ENCODE assay signal across 8 cellular contexts in the genomic region with DNA sequence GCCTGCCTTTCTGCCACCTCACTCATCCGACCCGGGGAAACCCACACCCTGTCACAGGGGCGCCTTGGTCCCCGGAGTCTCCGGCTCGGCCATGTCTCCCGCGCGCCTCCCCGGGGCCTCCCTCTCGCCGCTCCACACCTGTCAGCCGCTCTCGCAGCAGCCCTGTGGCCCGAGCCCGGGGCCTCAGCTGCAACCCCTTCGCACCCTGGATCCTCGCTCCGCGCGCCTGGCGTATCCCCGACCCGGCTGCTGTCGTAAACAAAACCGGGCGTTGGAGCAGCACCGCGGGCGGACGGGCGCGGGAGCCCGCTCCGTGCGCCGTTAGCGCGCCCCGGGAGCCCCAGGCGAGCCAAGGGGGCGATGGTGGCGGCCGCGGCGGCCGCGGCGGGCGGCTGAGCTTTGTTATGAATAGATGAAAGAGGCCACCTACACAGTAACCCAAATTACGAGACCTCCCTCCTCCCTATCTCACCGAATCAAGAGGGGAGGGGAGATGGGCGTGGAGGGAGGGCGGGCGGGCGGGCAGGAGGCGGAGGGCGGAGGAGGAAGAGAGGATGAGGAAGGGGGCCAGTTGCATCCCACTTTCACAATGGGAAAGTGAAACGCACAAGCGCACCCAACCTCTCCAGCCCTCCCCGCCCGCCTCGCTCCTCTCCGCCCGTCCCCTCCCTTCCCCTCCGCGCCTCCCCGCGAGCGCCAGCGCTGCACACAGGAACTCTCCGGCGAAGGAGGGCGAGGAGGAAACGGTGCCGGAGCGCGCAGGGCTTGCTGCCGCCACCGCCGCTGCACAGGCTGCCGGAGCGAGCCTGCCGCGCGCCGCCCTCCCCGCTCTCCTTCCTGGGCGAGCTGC. TPM values are rescaled to one million over a fixed set of nuclear protein-coding genes. Genes with fewer than 3 reads are reported as not detected.
DNase-seq lines count a peak whose midpoint lies in the region; TF ChIP-seq lines count a peak whose summit lies in the region.

Gene PLXNC1, plus strand, starts transcription at position 587 of the 850 bp plus-strand sequence. CDS start 395 bp downstream, outside the sequence.

- DNase-seq in COR-L47 (lab: John Stamatoyannopoulos, UW) (peak; percentile 62), GM20000 (ENCODE audit: low spot score) (peak; percentile 90), astrocyte of the hippocampus (ENCODE audit: low read depth, low spot score) (peak; percentile 73), iPS DF 6.9 (ENCODE audit: low read depth, low spot score) (no peak), sigmoid colon (no peak), H4 (ENCODE audit: low spot score) (no peak)
- DNase-seq in T-helper 2 cell treated with Interferon-gamma antibody and Interleukin-4, amounts not matched to agents 5 μg/mL and 100 μg/mL, for 36 hours (ENCODE audit: low spot score), result peak; percentile 73

- no peak for TF ChIP-seq CTCF in GM20000 (IDR thresholded peaks at IDR 0.05; ENCODE audit: extremely low read depth, missing control alignments)
- TF ChIP-seq CTCF in sigmoid colon (IDR thresholded peaks at IDR 0.05), result no peak

- intact Hi-C loops in sigmoid colon (cut with DNase I), result loop anchor here (5.0 kb wide), 2 partner anchors 114 to 284 kb away; no protein-coding TSS in a partner anchor

- under 1% methylated on average over 72 of the region's 89 CpGs for WGBS in HUES64
- WGBS in iPS DF 6.9 (ENCODE audit: insufficient coverage, insufficient read length), result no CpG with 5 or more reads among the region's 89 CpGs
- WGBS in sigmoid colon, 2 donors, result 1% methylated on average over 84 to 88 of the region's 89 CpGs

- peak within 1 kb of the TSS; percentile 66 for H3K4me3 ChIP-seq in HUES64 (ENCODE audit: low read length)
- peak within 1 kb of the TSS; percentile 49; the same call in 1 of the 2 replicates for H3K4me3 ChIP-seq in iPS DF 6.9 (ENCODE audit: low read length)
- peak within 1 kb of the TSS; percentile 39 to 70 (median 62) for H3K4me3 ChIP-seq in sigmoid colon

- H3K27me3 Mint-ChIP-seq in T-helper 2 cell treated with Interferon-gamma antibody and Interleukin-4, amounts not matched to agents 5 μg/mL and 100 μg/mL, for 36 hours (ENCODE audit: low read depth), result peaks cover 43% of the 10 kb centered on the region

- no peak for TF ChIP-seq POLR2A in sigmoid colon (IDR thresholded peaks at IDR 0.05)

- H3K9ac ChIP-seq in HUES64 (ENCODE audit: low read depth, low read length), result peak within 1 kb of the TSS; percentile 36; the same call in 1 of the 2 replicates

- H3K4me3 Mint-ChIP-seq in T-helper 2 cell treated with Interferon-gamma antibody and Interleukin-4, amounts not matched to agents 5 μg/mL and 100 μg/mL, for 36 hours, result peak within 1 kb of the TSS; percentile 96

- H3K4me1 ChIP-seq in HUES64 (ENCODE audit: insufficient read depth, low read length) (peaks cover 20% of the 10 kb centered on the region), iPS DF 6.9 (ENCODE audit: control insufficient read depth, insufficient read depth, low read length) (no peaks in the 10 kb centered on the region; the same call in none of the 2 replicates), sigmoid colon (peaks cover 0 to 27% (median 25%) of the 10 kb centered on the region in 4 donors)

- H3K9me3 Mint-ChIP-seq in T-helper 2 cell treated with Interferon-gamma antibody and Interleukin-4, amounts not matched to agents 5 μg/mL and 100 μg/mL, for 36 hours, result no peaks in the 10 kb centered on the region

- no peak within 1 kb of the TSS for H3K27ac ChIP-seq in HUES64 (ENCODE audit: low read depth, low read length)
- H3K27ac ChIP-seq in iPS DF 6.9 (ENCODE audit: low read length), result no peak within 1 kb of the TSS
- H3K27ac ChIP-seq in sigmoid colon, result peak within 1 kb of the TSS in 2 of 4 donors; percentile 38 to 45

- no peaks in the 10 kb centered on the region for H3K36me3 ChIP-seq in HUES64 (ENCODE audit: insufficient read depth, low read length)
- H3K36me3 ChIP-seq in iPS DF 6.9 (ENCODE audit: control insufficient read depth, insufficient read depth, low read length), result no peaks in the 10 kb centered on the region
- no peaks in the 10 kb centered on the region for H3K36me3 ChIP-seq in sigmoid colon

- H3K4me1 Mint-ChIP-seq in T-helper 2 cell treated with Interferon-gamma antibody and Interleukin-4, amounts not matched to agents 5 μg/mL and 100 μg/mL, for 36 hours (ENCODE audit: low read depth), result peaks cover 31% of the 10 kb centered on the region

- TF ChIP-seq EP300 in sigmoid colon (IDR thresholded peaks at IDR 0.05), result no peak

- peaks cover 100% of the 10 kb centered on the region for H3K27me3 ChIP-seq in HUES64 (ENCODE audit: insufficient read depth, low read length)
- H3K27me3 ChIP-seq in iPS DF 6.9 (ENCODE audit: control insufficient read depth, insufficient read depth, low read length), result peaks cover 48% of the 10 kb centered on the region
- H3K27me3 ChIP-seq in sigmoid colon, result peaks cover 0 to 23% (median 15%) of the 10 kb centered on the region in 3 donors

- H3K36me3 Mint-ChIP-seq in T-helper 2 cell treated with Interferon-gamma antibody and Interleukin-4, amounts not matched to agents 5 μg/mL and 100 μg/mL, for 36 hours (ENCODE audit: low read depth), result peaks cover 14% of the 10 kb centered on the region

- peak within 1 kb of the TSS; percentile 26 for H3K27ac Mint-ChIP-seq in T-helper 2 cell treated with Interferon-gamma antibody and Interleukin-4, amounts not matched to agents 5 μg/mL and 100 μg/mL, for 36 hours

- H3K9me3 ChIP-seq in HUES64 (ENCODE audit: insufficient read depth, low read depth, low read length), result no peaks in the 10 kb centered on the region
- H3K9me3 ChIP-seq in iPS DF 6.9 (ENCODE audit: control insufficient read depth, insufficient read depth, low read length), result no peaks in the 10 kb centered on the region
- H3K9me3 ChIP-seq in sigmoid colon, result no peaks in the 10 kb centered on the region

RNA-seq across cellular contexts. Expression of gene PLXNC1, which starts in this region (rescaled TPM):
- 1.4 TPM for polyA plus RNA-seq in HUES64 (2013, experiment 1 of 2)
- polyA plus RNA-seq in HUES64 (2013, experiment 2 of 2), result 1.3 TPM
- 10 to 100 TPM in 1 of 4 donors, 1 to 10 TPM in 3; 2.0 to 10.2 (median 7.0) TPM for total RNA-seq in sigmoid colon
- 1 to 10 TPM; 1.2 to 6.2 (median 4.3) TPM for polyA plus RNA-seq in sigmoid colon
- total RNA-seq in H4 (2014; rRNA removed; shearing (Covaris generic)), result 1.6 and 1.9 TPM in 2 replicates

Comparison
In these comparisons a context has a peak if more than half of its experiments do, and no peak if none do; other contexts are left out.
1. DNase-seq: peak in COR-L47 (single experiment), GM20000 (single experiment), T-helper 2 cell treated with Interferon-gamma antibody and Interleukin-4, amounts not matched to agents 5 μg/mL and 100 μg/mL, for 36 hours (single experiment) and astrocyte of the hippocampus (single experiment); none in iPS DF 6.9 (single experiment), sigmoid colon (single experiment) and H4 (single experiment).
2. Peak in every context shown above with its lines, with median percentiles within 50 percentile points of each other: H3K4me3 ChIP-seq.